15 cellular contexts compared by ENCODE assay signal in the genomic region with DNA sequence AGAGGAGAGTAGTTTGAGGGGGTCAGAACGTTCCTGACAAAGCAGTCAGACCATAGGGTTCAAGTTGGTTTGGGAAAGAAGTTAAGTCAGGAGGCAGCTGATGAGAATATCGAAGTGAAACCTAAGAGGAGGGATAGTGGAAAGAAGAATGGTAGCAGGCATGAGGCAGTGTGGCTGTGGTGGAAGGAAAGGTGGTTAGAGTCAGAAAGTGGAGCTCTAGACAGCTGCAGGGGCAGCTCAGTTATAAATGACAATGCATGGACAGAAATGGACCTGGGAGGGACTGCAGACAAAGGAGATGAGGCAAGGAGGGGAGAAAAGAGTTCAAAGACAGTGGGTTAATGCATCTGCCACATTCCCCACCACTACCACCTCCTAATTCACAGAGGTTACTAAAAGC.
A peak's percentile ranks its signal among the peaks of the same experiment; 100 is the strongest.
DNase-seq lines count a peak whose midpoint lies in the region; ATAC-seq and TF ChIP-seq lines count a peak whose summit lies in the region.
"Had no signal": no experiment of that assay in that cellular context is flagged by ENCODE, and none has a peak within 500 bp of the region (broad histone marks: within the 10 kb centered on the region; RNA-seq: fewer than 3 reads in every experiment).

No MANE protein-coding gene starts in this region.

- POLR2A ChIA-PET in IMR-90 (lab: Charles Lee; ENCODE audit: unreplicated experiment) = no interaction called here

- H3K4me1 Mint-ChIP-seq in nephron = peaks cover 22% of the 10 kb centered on the region
- peaks cover 5% of the 10 kb centered on the region for H3K4me1 Mint-ChIP-seq in stimulated activated effector memory CD8-positive, alpha-beta T cell treated with anti-CD3 and anti-CD28 coated beads, Interleukin-12 subunit alpha, Interleukin-12 subunit beta, amount 100 ng/mL, for 72 hours

- H2BK120ac ChIP-seq in IMR-90 (ENCODE audit: low read depth, low read length) = peak overlapping the region; percentile 3; the same call in 1 of the 2 replicates

- peaks cover 5% of the 10 kb centered on the region for H3K4me1 ChIP-seq in IMR-90 (ENCODE audit: control insufficient read depth, insufficient read depth, low read length)

- WGBS in IMR-90 (ENCODE audit: extremely low coverage in 2 of 2, insufficient read length in 1 of 2), 2 experiments = 83% methylated on average over 2 of the region's 2 CpGs; no CpG with 5 or more reads in 1 of the 2 experiments

- DNase-seq in IMR-90 (no peak), activated gamma-delta T cell treated with Interleukin-2 at 50 U/mL for 16 hours (no peak)
- DNase-seq in stimulated activated effector memory CD8-positive, alpha-beta T cell treated with anti-CD3 and anti-CD28 coated beads, Interleukin-12 subunit alpha, Interleukin-12 subunit beta, amount 100 ng/mL, for 72 hours (ENCODE audit: low spot score in 2 of 2) = no peak
- DNase-seq: Calu3; CD8-positive, alpha-beta T cell; DMS79 treated with DMSO at 0.1 percent for 48 hours; GF-D8; HCEC 1CT had no signal

- intact Hi-C loops in IMR-90 (cut with micrococcal nuclease) = loop anchor here (5.0 kb wide), 1 partner anchor 34 kb away; no protein-coding TSS in a partner anchor

- peaks cover 40% of the 10 kb centered on the region for H3K36me3 Mint-ChIP-seq in nephron (ENCODE audit: low read depth)
- H3K36me3 Mint-ChIP-seq in stimulated activated effector memory CD8-positive, alpha-beta T cell treated with anti-CD3 and anti-CD28 coated beads, Interleukin-12 subunit alpha, Interleukin-12 subunit beta, amount 100 ng/mL, for 72 hours = no peaks in the 10 kb centered on the region

- H2BK5ac ChIP-seq in IMR-90 (ENCODE audit: low read depth, low read length, poor library complexity, severe bottlenecking) = no peak overlapping the region

- H4K8ac ChIP-seq in IMR-90 (ENCODE audit: low read depth in 2 of 2, low read length in 2 of 2) = 0 out of 4 replicates have a peak overlapping the region, but pooled peaks of 1 of the 2 experiments have one; percentile 6

- no peaks in the 10 kb centered on the region for H3K9me3 ChIP-seq in IMR-90 (ENCODE audit: control insufficient read depth, insufficient read depth, low read length)
- H3K9me3 ChIP-seq: BLaER1 treated with 17β-estradiol and CSF1 and Interleukin-3, amounts not matched to agents 10 nM and 100 nM had no signal

- no peak overlapping the region for H3K18ac ChIP-seq in IMR-90 (ENCODE audit: low read depth, low read length)

- H3K14ac ChIP-seq in IMR-90 (replicated peaks; ENCODE audit: low read depth, low read length) = no peak overlapping the region

- H2AK5ac ChIP-seq in IMR-90 (ENCODE audit: low read depth, low read length) = no peak overlapping the region

- H3K27me3 ChIP-seq in IMR-90 (ENCODE audit: control insufficient read depth, insufficient read depth, low read length) = no peaks in the 10 kb centered on the region
- H3K27me3 ChIP-seq: BLaER1 treated with 17β-estradiol and CSF1 and Interleukin-3, amounts not matched to agents 10 nM and 100 nM had no signal

- no peak overlapping the region for H4K91ac ChIP-seq in IMR-90 (ENCODE audit: insufficient read depth, low read depth, low read length)

- no peak for ATAC-seq in IMR-90 (ENCODE audit: low read depth)
- peak; percentile 24 for ATAC-seq in stimulated activated effector memory CD8-positive, alpha-beta T cell treated with anti-CD3 and anti-CD28 coated beads, Interleukin-12 subunit alpha, Interleukin-12 subunit beta, amount 100 ng/mL, for 72 hours
- ATAC-seq in GM21367 (IDR thresholded peaks at IDR 0.05; ENCODE audit: unreplicated experiment) = no peak
- no peak for ATAC-seq in HG03520 (IDR thresholded peaks at IDR 0.05; ENCODE audit: unreplicated experiment)
- ATAC-seq: CD8-positive, alpha-beta T cell had no signal

- H3K4me2 ChIP-seq in IMR-90 (ENCODE audit: low read depth, low read length) = no peak overlapping the region

- peak overlapping the region; percentile 1; the same call in 1 of the 2 replicates for H4K5ac ChIP-seq in IMR-90 (ENCODE audit: low read depth, low read length)

- H3K27me3 Mint-ChIP-seq in nephron (ENCODE audit: low read depth) = no peaks in the 10 kb centered on the region
- H3K27me3 Mint-ChIP-seq: B cell had no signal

- no peak overlapping the region for H3K23ac ChIP-seq in IMR-90 (ENCODE audit: low read depth, low read length)

- in situ Hi-C loops in IMR-90 (cut with MboI; ENCODE audit: low sequenced_read_pairs) = no loop called here

- TF ChIP-seq POLR2A in IMR-90 (IDR thresholded peaks at IDR 0.05; ENCODE audit: low read depth, low read length) = no peak

- TF ChIP-seq CTCF in IMR-90 (conservative IDR thresholded peaks at IDR 0.05; ENCODE audit: low read depth, low read length) = no peak
- no peak for TF ChIP-seq CTCF in nephron (IDR thresholded peaks at IDR 0.05; ENCODE audit: unreplicated experiment in 3 of 3)

- peaks cover 29% of the 10 kb centered on the region for H3K36me3 ChIP-seq in IMR-90 (ENCODE audit: control insufficient read depth, insufficient read depth, low read length)

- no peak overlapping the region for H2BK20ac ChIP-seq in IMR-90 (ENCODE audit: low read depth, low read length)

- H3K9ac ChIP-seq in IMR-90 (ENCODE audit: low read depth, low read length) = no peak overlapping the region
- H3K9ac ChIP-seq: BLaER1 treated with 17β-estradiol and CSF1 and Interleukin-3, amounts not matched to agents 10 nM and 100 nM had no signal

- H2AK9ac ChIP-seq in IMR-90 (replicated peaks; ENCODE audit: low read depth, low read length, poor library complexity) = no peak overlapping the region

- no peak overlapping the region for H3K4me3 Mint-ChIP-seq in nephron
- no peak overlapping the region for H3K4me3 Mint-ChIP-seq in stimulated activated effector memory CD8-positive, alpha-beta T cell treated with anti-CD3 and anti-CD28 coated beads, Interleukin-12 subunit alpha, Interleukin-12 subunit beta, amount 100 ng/mL, for 72 hours
- H3K4me3 Mint-ChIP-seq: B cell; CD8-positive, alpha-beta T cell had no signal

- dilution Hi-C loops in IMR-90 (cut with HindIII; ENCODE audit: low sequenced_read_pairs, unreplicated experiment) = no loop called here

- no peaks in the 10 kb centered on the region for H4K20me1 ChIP-seq in IMR-90 (ENCODE audit: insufficient read depth, low read length)
- H4K20me1 ChIP-seq: BLaER1 treated with 17β-estradiol and CSF1 and Interleukin-3, amounts not matched to agents 10 nM and 100 nM had no signal

- no peak overlapping the region for H2AFZ ChIP-seq in IMR-90 (replicated peaks; ENCODE audit: low read length, poor library complexity)

- no peak overlapping the region for H2BK15ac ChIP-seq in IMR-90 (ENCODE audit: low read depth, low read length)

- no peak overlapping the region for H3K4ac ChIP-seq in IMR-90 (ENCODE audit: low read depth, low read length)

- CTCF ChIA-PET in IMR-90 (lab: Yijun Ruan, JAX) = interaction anchor here (1.4 kb wide), 1 partner anchor 9 kb away, joined by 5 read pairs; no protein-coding TSS in a partner anchor

- peaks cover under 1 to 10% of the 10 kb centered on the region in 2 experiments; a peak in 2 of 4 replicates for H3K79me1 ChIP-seq in IMR-90 (ENCODE audit: low read depth in 1 of 2, low read length in 2 of 2)

- H3K27ac ChIP-seq in IMR-90 (ENCODE audit: insufficient read depth, low read length) (no peak overlapping the region), cingulate gyrus (ENCODE audit: low read depth, low read length) (peak overlapping the region; percentile 39)
- H3K27ac ChIP-seq: BLaER1 treated with 17β-estradiol and CSF1 and Interleukin-3, amounts not matched to agents 10 nM and 100 nM; HL-60 had no signal

- BruUV-seq in IMR-90 (replicated peaks; lab: Mats Ljungman, UMichigan) = no TSS peak

- TF ChIP-seq RAD21 in IMR-90 (IDR thresholded peaks at IDR 0.05; ENCODE audit: low read length) = no peak

- H3K27ac Mint-ChIP-seq in nephron = peak overlapping the region in 2 of 3 experiments; percentile 4 to 20
- no peak overlapping the region for H3K27ac Mint-ChIP-seq in stimulated activated effector memory CD8-positive, alpha-beta T cell treated with anti-CD3 and anti-CD28 coated beads, Interleukin-12 subunit alpha, Interleukin-12 subunit beta, amount 100 ng/mL, for 72 hours
- H3K27ac Mint-ChIP-seq: B cell; CD8-positive, alpha-beta T cell had no signal

- no peaks in the 10 kb centered on the region for H3K9me3 Mint-ChIP-seq in nephron
- no peaks in the 10 kb centered on the region for H3K9me3 Mint-ChIP-seq in stimulated activated effector memory CD8-positive, alpha-beta T cell treated with anti-CD3 and anti-CD28 coated beads, Interleukin-12 subunit alpha, Interleukin-12 subunit beta, amount 100 ng/mL, for 72 hours
- H3K9me3 Mint-ChIP-seq: CD8-positive, alpha-beta T cell had no signal

- H3K4me3 ChIP-seq in IMR-90 (ENCODE audit: insufficient read depth, low read depth, low read length) = no peak overlapping the region
- H3K4me3 ChIP-seq: BLaER1 treated with 17β-estradiol and CSF1 and Interleukin-3, amounts not matched to agents 10 nM and 100 nM had no signal

- no peak overlapping the region for H3K56ac ChIP-seq in IMR-90 (ENCODE audit: extremely low read depth, insufficient read depth, low read length)

- H3K9me1 ChIP-seq in IMR-90 (ENCODE audit: insufficient read depth, low read length) = peaks cover 5% of the 10 kb centered on the region

TF ChIP-seq in IMR-90, 13 proteins besides CTCF, POLR2A, EP300 and RAD21 (continues in another document):
- TF ChIP-seq MXI1 (IDR thresholded peaks at IDR 0.05; ENCODE audit: borderline replicate concordance, low read depth, low read length) = no peak
- TF ChIP-seq, protein P1, sequence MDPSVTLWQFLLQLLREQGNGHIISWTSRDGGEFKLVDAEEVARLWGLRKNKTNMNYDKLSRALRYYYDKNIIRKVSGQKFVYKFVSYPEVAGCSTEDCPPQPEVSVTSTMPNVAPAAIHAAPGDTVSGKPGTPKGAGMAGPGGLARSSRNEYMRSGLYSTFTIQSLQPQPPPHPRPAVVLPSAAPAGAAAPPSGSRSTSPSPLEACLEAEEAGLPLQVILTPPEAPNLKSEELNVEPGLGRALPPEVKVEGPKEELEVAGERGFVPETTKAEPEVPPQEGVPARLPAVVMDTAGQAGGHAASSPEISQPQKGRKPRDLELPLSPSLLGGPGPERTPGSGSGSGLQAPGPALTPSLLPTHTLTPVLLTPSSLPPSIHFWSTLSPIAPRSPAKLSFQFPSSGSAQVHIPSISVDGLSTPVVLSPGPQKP (IDR thresholded peaks at IDR 0.05; ENCODE audit: borderline replicate concordance, low read depth, low read length) = no peak
- TF ChIP-seq RCOR1 (IDR thresholded peaks at IDR 0.05; ENCODE audit: insufficient replicate concordance, low read length) = no peak
- TF ChIP-seq MAZ (IDR thresholded peaks at IDR 0.05; ENCODE audit: borderline replicate concordance, low read depth, low read length) = no peak
- no peak for TF ChIP-seq BHLHE40 (IDR thresholded peaks at IDR 0.05; ENCODE audit: low read depth, low read length)
- no peak for TF ChIP-seq RFX5 (IDR thresholded peaks at IDR 0.05; ENCODE audit: low read depth, low read length)
- TF ChIP-seq SMC3 (IDR thresholded peaks at IDR 0.05; ENCODE audit: low read depth, low read length) = no peak
- TF ChIP-seq CHD1 (IDR thresholded peaks at IDR 0.05; ENCODE audit: low read depth, low read length) = no peak
- no peak for TF ChIP-seq CEBPB (IDR thresholded peaks at IDR 0.05; ENCODE audit: low read depth, low read length)
- TF ChIP-seq MAFK (IDR thresholded peaks at IDR 0.05; ENCODE audit: low read depth, low read length) = no peak
- no peak for TF ChIP-seq FOS (IDR thresholded peaks at IDR 0.05; ENCODE audit: low read depth, low read length)
